ENCODE assay signal across 8 cellular contexts in the genomic region with DNA sequence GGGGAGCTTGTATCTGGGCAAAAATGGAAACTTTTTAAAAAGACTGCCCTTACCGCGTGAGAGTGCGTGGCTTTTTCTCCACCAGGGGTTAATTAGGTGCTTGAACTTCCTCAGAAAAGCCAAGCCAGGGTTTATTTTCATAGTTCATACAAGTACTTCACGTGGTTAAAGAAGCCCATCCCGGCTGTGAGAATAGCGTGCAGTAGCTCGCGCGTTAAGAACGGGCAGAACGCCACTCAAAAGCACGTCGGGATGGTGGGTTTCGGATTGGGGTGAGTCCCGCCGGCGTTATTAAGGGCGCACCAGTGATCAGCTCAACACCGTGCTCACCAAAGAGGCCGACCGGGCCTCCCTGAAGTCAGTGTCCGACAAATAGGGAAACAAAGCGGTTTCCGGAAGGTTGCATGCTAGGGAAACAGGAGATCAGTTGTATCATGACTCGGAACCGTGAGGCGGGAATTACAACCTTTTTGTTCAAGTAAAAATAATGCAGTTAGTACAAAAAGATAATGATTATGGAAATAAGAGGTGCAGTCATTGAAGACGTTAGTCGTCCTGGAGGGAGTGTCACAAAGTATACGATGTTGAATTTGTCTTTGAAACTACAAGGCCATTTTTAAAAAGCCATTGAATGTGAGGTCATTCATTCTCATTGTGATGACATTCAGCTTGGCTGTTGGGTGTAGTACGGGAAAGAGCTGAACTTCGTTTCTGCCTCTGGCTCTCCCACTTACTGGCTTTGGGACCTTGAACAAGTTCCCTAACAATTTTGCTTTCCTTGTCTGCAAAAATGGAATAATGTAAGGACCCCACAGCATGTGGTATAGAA. TPM values are rescaled to one million over a fixed set of nuclear protein-coding genes. Genes with fewer than 3 reads are reported as not detected.
DNase-seq lines count a peak whose midpoint lies in the region; ATAC-seq, FAIRE-seq and TF ChIP-seq lines count a peak whose summit lies in the region.

No MANE protein-coding gene starts in this region.

- TF ChIP-seq CTCF in bronchial epithelial cell (IDR thresholded peaks at IDR 0.05; ENCODE audit: insufficient read depth, low read length, severe bottlenecking): no peak

- H3K9ac ChIP-seq in ES-I3 (ENCODE audit: low read depth, low read length): peak overlapping the region; percentile 98

- DNase-seq in HS-27A (ENCODE audit: low read depth) (peak; percentile 1), SJCRH30 (peak in 1 of 2 experiments; percentile 50), bronchial epithelial cell (ENCODE audit: low read depth) (peak; percentile 53), left kidney (ENCODE audit: low read depth, low spot score) (peak; percentile 77), G401 (ENCODE audit: low spot score) (no peak)
- DNase-seq in stimulated activated CD8-positive, alpha-beta memory T cell treated with anti-CD3 and anti-CD28 coated beads, Interleukin-15, amount 100 ng/mL, for 24 hours (ENCODE audit: low read depth): peak; percentile 17

- H3K36me3 ChIP-seq in ES-I3 (ENCODE audit: insufficient read depth, low read length): no peaks in the 10 kb centered on the region
- no peaks in the 10 kb centered on the region for H3K36me3 ChIP-seq in SJCRH30
- peaks cover 1% of the 10 kb centered on the region for H3K36me3 ChIP-seq in bronchial epithelial cell (ENCODE audit: control insufficient read depth, insufficient read depth, low read length)

- H3K4me1 ChIP-seq in ES-I3 (ENCODE audit: insufficient read depth, low read length) (peaks cover 8% of the 10 kb centered on the region; the same call in 1 of the 2 replicates), SJCRH30 (0 out of 2 replicates have a peak, but pooled peaks cover 3% of the 10 kb centered on the region)

- H3K4me3 ChIP-seq in SJCRH30 (peak overlapping the region; percentile 67), bronchial epithelial cell (ENCODE audit: low read depth, low read length) (peak overlapping the region; percentile 63)

- H3K9me3 ChIP-seq in ES-I3 (ENCODE audit: control insufficient read depth, insufficient read depth, low read length): no peaks in the 10 kb centered on the region
- H3K9me3 ChIP-seq in SJCRH30 (replicated peaks): no peaks in the 10 kb centered on the region

- H3K27me3 ChIP-seq in SJCRH30 (no peaks in the 10 kb centered on the region), bronchial epithelial cell (ENCODE audit: control insufficient read depth, insufficient read depth, low read length) (no peaks in the 10 kb centered on the region)

- ATAC-seq in GM21447 (IDR thresholded peaks at IDR 0.05; ENCODE audit: unreplicated experiment): peak; percentile 26

- peak overlapping the region; percentile 81 for H3K27ac ChIP-seq in SJCRH30

- in situ Hi-C loops in G401 (cut with HindIII; ENCODE audit: low sequenced_read_pairs): loop anchor here (25.0 kb wide), 1 partner anchor 352 kb away; no protein-coding TSS in a partner anchor

- FAIRE-seq in bronchial epithelial cell (lab: Jason Lieb, UNC): no peak

RNA-seq across cellular contexts. Expression of a gene that starts 0.9 kb away (rescaled TPM):
- total RNA-seq in SJCRH30 (2014; rRNA removed; shearing (Covaris generic)): 7.6 and 9.2 TPM in 2 replicates
- 10.2 and 10.3 TPM in 2 replicates for total RNA-seq in bronchial epithelial cell
- total RNA-seq in G401 (2014; rRNA removed; shearing (Covaris generic)): 16.0 and 43.8 TPM in 2 replicates

RNA-seq across cellular contexts. Expression of a gene that starts 41.6 kb away (rescaled TPM):
- 28.0 and 31.2 TPM in 2 replicates for total RNA-seq in SJCRH30 (2014; rRNA removed; shearing (Covaris generic))
- total RNA-seq in bronchial epithelial cell: 18.2 and 32.9 TPM in 2 replicates
- total RNA-seq in G401 (2014; rRNA removed; shearing (Covaris generic)): 13.7 and 21.2 TPM in 2 replicates
